ENCODE assay signal across 24 cellular contexts in genomic region chr5:160087244-160087643, GRCh38.
"Had no signal": no experiment of that assay in that cellular context is flagged by ENCODE, and none has a peak within 500 bp of the region (broad histone marks: within the 10 kb centered on the region; RNA-seq: fewer than 3 reads in every experiment).

No MANE protein-coding gene starts in this region.

- H3K4me3 Mint-ChIP-seq: activated CD4-positive, alpha-beta memory T cell treated with anti-CD3 and anti-CD28 coated beads for 36 hours; activated CD4-positive, alpha-beta T cell treated with anti-CD3 and anti-CD28 coated beads, Interleukin-2, amount 10 ng/mL, durations not matched to agents 7 days and 5 days; activated naive CD4-positive, alpha-beta T cell treated with anti-CD3 and anti-CD28 coated beads, Interleukin-2, amount 10 ng/mL, durations not matched to agents 7 days and 5 days; activated naive CD8-positive, alpha-beta T cell treated with anti-CD3 and anti-CD28 coated beads for 36 hours; activated T-helper 17 cell treated with anti-CD3 and anti-CD28 coated beads, Interleukin-2, amount 50 U/mL, for 72 hours had no signal

- H3K27ac ChIP-seq: SK-N-MC, VCaP had no signal

- H3K9me3 Mint-ChIP-seq: activated CD4-positive, alpha-beta memory T cell treated with anti-CD3 and anti-CD28 coated beads for 36 hours; activated CD4-positive, alpha-beta T cell treated with anti-CD3 and anti-CD28 coated beads, Interleukin-2, amount 10 ng/mL, durations not matched to agents 7 days and 5 days; activated naive CD4-positive, alpha-beta T cell treated with anti-CD3 and anti-CD28 coated beads, Interleukin-2, amount 10 ng/mL, durations not matched to agents 7 days and 5 days; activated naive CD8-positive, alpha-beta T cell treated with anti-CD3 and anti-CD28 coated beads for 36 hours; activated T-helper 17 cell treated with anti-CD3 and anti-CD28 coated beads, Interleukin-2, amount 50 U/mL, for 72 hours had no signal

- DNase-seq: activated CD4-positive, alpha-beta memory T cell treated with anti-CD3 and anti-CD28 coated beads for 36 hours; activated CD4-positive, alpha-beta T cell treated with anti-CD3 and anti-CD28 coated beads, Interleukin-2, amount 10 ng/mL, durations not matched to agents 7 days and 5 days; activated CD4-positive, CD25-positive, alpha-beta regulatory T cell; activated gamma-delta T cell; activated naive CD4-positive, alpha-beta T cell treated with anti-CD3 and anti-CD28 coated beads, Interleukin-2, amount 10 ng/mL, durations not matched to agents 7 days and 5 days; activated naive CD8-positive, alpha-beta T cell treated with anti-CD3 and anti-CD28 coated beads for 36 hours; activated T-cell treated with anti-CD3 and anti-CD28 coated beads for 4 hours; activated T-cell treated with anti-CD3 and anti-CD28 coated beads, Interleukin-2, amount 50 U/mL, for 48 hours; anterior cingulate cortex; IMR-90; Kasumi-1; KBM-7; NCI-H1092; NCI-H1417; NCI-H1930; NCI-H2171; NCI-H2227 treated with DMSO at 0.1 percent for 48 hours; NCI-H526 treated with DMSO at 0.1 percent for 48 hours; NK-92 treated with Interleukin-12 subunit alpha and Interleukin-12 subunit beta, amount 100 ng/mL, for 24 hours; SHP77 treated with DMSO at 0.1 percent for 48 hours; T-helper 1 cell had no signal

- ATAC-seq: activated T-helper 17 cell treated with anti-CD3 and anti-CD28 coated beads, Interleukin-2, amount 50 U/mL, for 72 hours had no signal

- H3K27me3 Mint-ChIP-seq: activated CD4-positive, alpha-beta memory T cell treated with anti-CD3 and anti-CD28 coated beads for 36 hours; activated CD4-positive, alpha-beta T cell treated with anti-CD3 and anti-CD28 coated beads, Interleukin-2, amount 10 ng/mL, durations not matched to agents 7 days and 5 days; activated naive CD4-positive, alpha-beta T cell treated with anti-CD3 and anti-CD28 coated beads, Interleukin-2, amount 10 ng/mL, durations not matched to agents 7 days and 5 days; activated naive CD8-positive, alpha-beta T cell treated with anti-CD3 and anti-CD28 coated beads for 36 hours; activated T-helper 17 cell treated with anti-CD3 and anti-CD28 coated beads, Interleukin-2, amount 50 U/mL, for 72 hours had no signal

- H3K4me3 ChIP-seq: SK-N-MC had no signal

- H3K4me1 Mint-ChIP-seq: activated naive CD4-positive, alpha-beta T cell treated with anti-CD3 and anti-CD28 coated beads, Interleukin-2, amount 10 ng/mL, durations not matched to agents 7 days and 5 days; activated T-helper 17 cell treated with anti-CD3 and anti-CD28 coated beads, Interleukin-2, amount 50 U/mL, for 72 hours had no signal

- H3K27ac Mint-ChIP-seq: activated CD4-positive, alpha-beta memory T cell treated with anti-CD3 and anti-CD28 coated beads for 36 hours; activated CD4-positive, alpha-beta T cell treated with anti-CD3 and anti-CD28 coated beads, Interleukin-2, amount 10 ng/mL, durations not matched to agents 7 days and 5 days; activated naive CD4-positive, alpha-beta T cell treated with anti-CD3 and anti-CD28 coated beads, Interleukin-2, amount 10 ng/mL, durations not matched to agents 7 days and 5 days; activated naive CD8-positive, alpha-beta T cell treated with anti-CD3 and anti-CD28 coated beads for 36 hours; activated T-helper 17 cell treated with anti-CD3 and anti-CD28 coated beads, Interleukin-2, amount 50 U/mL, for 72 hours had no signal
